In the genomic region with DNA sequence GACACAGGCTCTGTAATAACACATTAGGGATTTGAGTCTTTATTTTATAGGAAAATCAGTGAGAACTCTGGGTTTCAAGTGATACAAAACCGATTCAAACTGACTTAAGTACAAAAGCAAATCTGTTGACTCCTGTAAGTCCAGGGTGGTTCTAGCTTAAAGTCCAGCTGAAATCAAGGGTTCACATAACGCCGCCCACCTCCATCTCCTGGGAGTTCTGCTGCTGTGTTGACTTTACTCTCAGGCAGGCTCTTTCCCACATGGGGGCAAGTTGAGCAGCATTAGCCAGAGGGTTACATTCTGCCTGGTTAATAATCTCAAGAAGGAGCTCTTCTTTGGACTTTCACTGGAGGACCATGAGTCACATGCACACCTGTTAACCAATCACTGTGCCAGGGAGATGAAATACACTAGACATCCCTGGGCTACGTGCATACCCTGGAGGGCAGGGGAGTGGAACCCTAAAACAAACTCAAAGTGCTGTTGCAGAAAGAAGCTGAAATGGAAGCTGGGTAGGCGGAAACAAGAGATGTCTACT, we compare ENCODE assay signal across 18 cellular contexts. TPM values are rescaled to one million over a fixed set of nuclear protein-coding genes. Genes with fewer than 3 reads are reported as not detected.
DNase-seq lines count a peak whose midpoint lies in the region; ATAC-seq and FAIRE-seq lines count a peak whose summit lies in the region.
"Had no signal": no experiment of that assay in that cellular context is flagged by ENCODE, and none has a peak within 500 bp of the region (broad histone marks: within the 10 kb centered on the region; RNA-seq: fewer than 3 reads in every experiment).

No MANE protein-coding gene starts in this region.

- no peaks in the 10 kb centered on the region for H3K4me1 ChIP-seq in small intestine (ENCODE audit: control insufficient read depth in 2 of 2, insufficient read depth in 1 of 2, low read depth in 1 of 2, low read length in 1 of 2)
- H3K4me1 ChIP-seq: BE2C, SJCRH30 had no signal

- FAIRE-seq in small intestine (lab: Jason Lieb, UNC): no peak

- H3K9me3 ChIP-seq in small intestine (ENCODE audit: control insufficient read depth, low read depth): no peaks in the 10 kb centered on the region
- H3K9me3 ChIP-seq: BE2C, SJCRH30 had no signal

- ATAC-seq in HG03039 (IDR thresholded peaks at IDR 0.05; ENCODE audit: unreplicated experiment): no peak
- no peak for ATAC-seq in GM19035 (IDR thresholded peaks at IDR 0.05; ENCODE audit: unreplicated experiment)

- no peaks in the 10 kb centered on the region for H3K36me3 ChIP-seq in small intestine (ENCODE audit: control insufficient read depth in 2 of 2, insufficient read depth in 2 of 2, low read length in 2 of 2)
- H3K36me3 ChIP-seq: BE2C, SJCRH30 had no signal

- H3K4me3 ChIP-seq in small intestine (ENCODE audit: low read depth in 1 of 2, low read length in 2 of 2): no peak overlapping the region
- H3K4me3 ChIP-seq: SJCRH30 had no signal

- WGBS in small intestine, 3 donors: 67 to 78% (median 74%) methylated on average over 5 of the region's 5 CpGs

- H3K27me3 ChIP-seq in small intestine (ENCODE audit: control insufficient read depth in 2 of 2, insufficient read depth in 2 of 2, low read length in 2 of 2): no peaks in the 10 kb centered on the region
- H3K27me3 ChIP-seq: BE2C, SJCRH30 had no signal

- DNase-seq in HT-29 (ENCODE audit: low spot score): peak; percentile 51
- DNase-seq in RPMI7951 (ENCODE audit: low read depth): peak; percentile 5
- peak; percentile 18 for DNase-seq in left kidney (ENCODE audit: low read depth, low spot score)
- peak; percentile 15 for DNase-seq in small intestine
- DNase-seq in SIG-M5 (lab: John Stamatoyannopoulos, UW): no peak
- DNase-seq: BE2C; CD4-positive, alpha-beta T cell; DMS79 treated with DMSO at 0.1 percent for 48 hours; NCI-H1417; NCI-H187 treated with DMSO at 0.1 percent for 48 hours; NCI-H446; NK-92 treated with Interleukin-12 subunit alpha and Interleukin-12 subunit beta, amount 100 ng/mL, for 24 hours; RPMI8226; SJCRH30 had no signal

- H3K27ac ChIP-seq in small intestine (ENCODE audit: low read depth in 1 of 2, low read length in 1 of 2): no peak overlapping the region
- H3K27ac ChIP-seq: SJCRH30 had no signal

RNA-seq across cellular contexts. Expression of a gene that starts 9.7 kb away (rescaled TPM):
- 27.7 and 28.8 TPM in 2 replicates for total RNA-seq in HT-29 (2014; rRNA removed; shearing (Covaris generic))
- total RNA-seq in RPMI7951 (2014; rRNA removed; shearing (Covaris generic)): 107 and 139 TPM in 2 replicates
- 100 to 1,000 TPM; 120 to 260 (median 208) TPM for polyA plus RNA-seq in small intestine

RNA-seq across cellular contexts. Expression of a gene that starts 34.8 kb away (rescaled TPM):
- total RNA-seq in HT-29 (2014; rRNA removed; shearing (Covaris generic)): 0.03 TPM in 1 of 2 replicates, not detected in the other
- 0.10 TPM in 1 of 2 replicates, not detected in the other for total RNA-seq in RPMI7951 (2014; rRNA removed; shearing (Covaris generic))
- polyA plus RNA-seq in small intestine: not detected
- total RNA-seq: G401, OCI-LY7 had no signal
